ENCODE assay signal across 1 cellular context in genomic region chr11:118435893-118436624, GRCh38.
TF ChIP-seq lines count a peak whose summit lies in the region.

TSS of gene KMT2A (plus strand) at chr11:118436492. CDS start at chr11:118436513, 21 bp downstream.

TF ChIP-seq in HepG2, 621 proteins besides CTCF, POLR2A, EP300 and RAD21 (continued from another document and continues in another):
- TF ChIP-seq, protein P1, sequence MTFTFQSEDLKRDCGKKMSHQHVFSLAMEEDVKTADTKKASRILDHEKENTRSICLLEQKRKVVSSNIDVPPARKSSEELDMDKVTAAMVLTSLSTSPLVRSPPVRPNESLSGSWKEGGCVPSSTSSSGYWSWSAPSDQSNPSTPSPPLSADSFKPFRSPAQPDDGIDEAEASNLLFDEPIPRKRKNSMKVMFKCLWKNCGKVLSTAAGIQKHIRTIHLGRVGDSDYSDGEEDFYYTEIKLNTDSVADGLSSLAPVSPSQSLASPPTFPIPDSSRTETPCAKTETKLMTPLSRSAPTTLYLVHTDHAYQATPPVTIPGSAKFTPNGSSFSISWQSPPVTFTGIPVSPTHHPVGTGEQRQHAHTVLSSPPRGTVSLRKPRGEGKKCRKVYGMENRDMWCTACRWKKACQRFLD (CRISPR knock-in tag; IDR thresholded peaks at IDR 0.05; ENCODE audit: borderline replicate concordance) = no peak
- TF ChIP-seq CCAR2 (optimal IDR thresholded peaks at IDR 0.05; ENCODE audit: low read depth, low read length) (peak; percentile 92), YEATS4 (CRISPR knock-in tag; IDR thresholded peaks at IDR 0.05; ENCODE audit: borderline replicate concordance) (peak; percentile 75), ELF1 (CRISPR knock-in tag; IDR thresholded peaks at IDR 0.05) (peak; percentile 62), PRMT3 (CRISPR knock-in tag; IDR thresholded peaks at IDR 0.05; ENCODE audit: borderline replicate concordance, low read depth) (no peak), CREM (IDR thresholded peaks at IDR 0.05) (peak; percentile 30; the same call in 1 of the 2 replicates), CREM (CRISPR knock-in tag; IDR thresholded peaks at IDR 0.05) (no peak), MTF2 (CRISPR knock-in tag; IDR thresholded peaks at IDR 0.05; ENCODE audit: borderline replicate concordance) (no peak), SNRNP70 (IDR thresholded peaks at IDR 0.05; ENCODE audit: low read depth, low read length) (no peak), PHF21A (CRISPR knock-in tag; IDR thresholded peaks at IDR 0.05) (peak; percentile 87), ZNF552 (CRISPR knock-in tag; IDR thresholded peaks at IDR 0.05; ENCODE audit: borderline replicate concordance) (no peak), PAF1 (CRISPR knock-in tag; IDR thresholded peaks at IDR 0.05) (no peak), RBFOX2 (IDR thresholded peaks at IDR 0.05; ENCODE audit: low read depth, low read length) (peak; percentile 61), MTA1 (CRISPR knock-in tag; IDR thresholded peaks at IDR 0.05; ENCODE audit: borderline replicate concordance) (no peak), ZNF766 (CRISPR knock-in tag; IDR thresholded peaks at IDR 0.05; ENCODE audit: borderline replicate concordance) (no peak), LRRFIP1 (CRISPR knock-in tag; conservative IDR thresholded peaks at IDR 0.05) (no peak), MEF2D (CRISPR knock-in tag; IDR thresholded peaks at IDR 0.05) (no peak), ZNF782 (CRISPR knock-in tag; IDR thresholded peaks at IDR 0.05; ENCODE audit: borderline replicate concordance) (no peak), TEAD3 (CRISPR knock-in tag; optimal IDR thresholded peaks at IDR 0.05; ENCODE audit: borderline replicate concordance) (peak; percentile 58), ZNF513 (CRISPR knock-in tag; conservative IDR thresholded peaks at IDR 0.05) (no peak), ZNF468 (CRISPR knock-in tag; IDR thresholded peaks at IDR 0.05) (no peak), ISX (CRISPR knock-in tag; conservative IDR thresholded peaks at IDR 0.05) (no peak), ZNF615 (CRISPR knock-in tag; IDR thresholded peaks at IDR 0.05; ENCODE audit: borderline replicate concordance) (no peak), ZNF768 (CRISPR knock-in tag; IDR thresholded peaks at IDR 0.05) (peak; percentile 60; the same call in 1 of the 2 replicates), ESRRA (CRISPR knock-in tag; IDR thresholded peaks at IDR 0.05; ENCODE audit: low read depth) (peak; percentile 26), ZNF605 (CRISPR knock-in tag; IDR thresholded peaks at IDR 0.05) (no peak; the same call in 1 of the 2 replicates), TRIM22 (IDR thresholded peaks at IDR 0.05) (no peak), ZNF580 (CRISPR knock-in tag; IDR thresholded peaks at IDR 0.05; ENCODE audit: borderline replicate concordance, low read depth) (peak; percentile 66; the same call in 1 of the 2 replicates), HIC2 (CRISPR knock-in tag; IDR thresholded peaks at IDR 0.05; ENCODE audit: low read depth) (no peak), NR2F2 (IDR thresholded peaks at IDR 0.05; ENCODE audit: borderline replicate concordance, low read depth) (no peak; the same call in 1 of the 2 replicates), HOXD1 (CRISPR knock-in tag; IDR thresholded peaks at IDR 0.05) (peak; percentile 49; the same call in 1 of the 2 replicates), CEBPG (CRISPR knock-in tag; IDR thresholded peaks at IDR 0.05) (no peak), XBP1 (CRISPR knock-in tag; IDR thresholded peaks at IDR 0.05) (no peak; the same call in 1 of the 2 replicates), ZFYVE20 (CRISPR knock-in tag; IDR thresholded peaks at IDR 0.05; ENCODE audit: borderline replicate concordance, low read depth) (0 out of 2 replicates have a peak, but pooled peaks have one; percentile 37), MIER3 (CRISPR knock-in tag; IDR thresholded peaks at IDR 0.05; ENCODE audit: borderline replicate concordance) (peak; percentile 24; the same call in 1 of the 2 replicates), RCOR2 (CRISPR knock-in tag; IDR thresholded peaks at IDR 0.05) (no peak), DR1 (CRISPR knock-in tag; IDR thresholded peaks at IDR 0.05) (peak; percentile 29; the same call in 1 of the 2 replicates), ZBTB10 (CRISPR knock-in tag; IDR thresholded peaks at IDR 0.05; ENCODE audit: borderline replicate concordance) (no peak), CENPT (CRISPR knock-in tag; IDR thresholded peaks at IDR 0.05; ENCODE audit: low read depth) (no peak)
- TF ChIP-seq, protein P2, sequence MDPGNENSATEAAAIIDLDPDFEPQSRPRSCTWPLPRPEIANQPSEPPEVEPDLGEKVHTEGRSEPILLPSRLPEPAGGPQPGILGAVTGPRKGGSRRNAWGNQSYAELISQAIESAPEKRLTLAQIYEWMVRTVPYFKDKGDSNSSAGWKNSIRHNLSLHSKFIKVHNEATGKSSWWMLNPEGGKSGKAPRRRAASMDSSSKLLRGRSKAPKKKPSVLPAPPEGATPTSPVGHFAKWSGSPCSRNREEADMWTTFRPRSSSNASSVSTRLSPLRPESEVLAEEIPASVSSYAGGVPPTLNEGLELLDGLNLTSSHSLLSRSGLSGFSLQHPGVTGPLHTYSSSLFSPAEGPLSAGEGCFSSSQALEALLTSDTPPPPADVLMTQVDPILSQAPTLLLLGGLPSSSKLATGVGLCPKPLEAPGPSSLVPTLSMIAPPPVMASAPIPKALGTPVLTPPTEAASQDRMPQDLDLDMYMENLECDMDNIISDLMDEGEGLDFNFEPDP (CRISPR knock-in tag; conservative IDR thresholded peaks at IDR 0.05) = no peak
- TF ChIP-seq, protein P3, sequence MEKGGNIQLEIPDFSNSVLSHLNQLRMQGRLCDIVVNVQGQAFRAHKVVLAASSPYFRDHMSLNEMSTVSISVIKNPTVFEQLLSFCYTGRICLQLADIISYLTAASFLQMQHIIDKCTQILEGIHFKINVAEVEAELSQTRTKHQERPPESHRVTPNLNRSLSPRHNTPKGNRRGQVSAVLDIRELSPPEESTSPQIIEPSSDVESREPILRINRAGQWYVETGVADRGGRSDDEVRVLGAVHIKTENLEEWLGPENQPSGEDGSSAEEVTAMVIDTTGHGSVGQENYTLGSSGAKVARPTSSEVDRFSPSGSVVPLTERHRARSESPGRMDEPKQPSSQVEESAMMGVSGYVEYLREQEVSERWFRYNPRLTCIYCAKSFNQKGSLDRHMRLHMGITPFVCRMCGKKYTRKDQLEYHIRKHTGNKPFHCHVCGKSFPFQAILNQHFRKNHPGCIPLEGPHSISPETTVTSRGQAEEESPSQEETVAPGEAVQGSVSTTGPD (CRISPR knock-in tag; IDR thresholded peaks at IDR 0.05) = no peak
- TF ChIP-seq, protein P4, sequence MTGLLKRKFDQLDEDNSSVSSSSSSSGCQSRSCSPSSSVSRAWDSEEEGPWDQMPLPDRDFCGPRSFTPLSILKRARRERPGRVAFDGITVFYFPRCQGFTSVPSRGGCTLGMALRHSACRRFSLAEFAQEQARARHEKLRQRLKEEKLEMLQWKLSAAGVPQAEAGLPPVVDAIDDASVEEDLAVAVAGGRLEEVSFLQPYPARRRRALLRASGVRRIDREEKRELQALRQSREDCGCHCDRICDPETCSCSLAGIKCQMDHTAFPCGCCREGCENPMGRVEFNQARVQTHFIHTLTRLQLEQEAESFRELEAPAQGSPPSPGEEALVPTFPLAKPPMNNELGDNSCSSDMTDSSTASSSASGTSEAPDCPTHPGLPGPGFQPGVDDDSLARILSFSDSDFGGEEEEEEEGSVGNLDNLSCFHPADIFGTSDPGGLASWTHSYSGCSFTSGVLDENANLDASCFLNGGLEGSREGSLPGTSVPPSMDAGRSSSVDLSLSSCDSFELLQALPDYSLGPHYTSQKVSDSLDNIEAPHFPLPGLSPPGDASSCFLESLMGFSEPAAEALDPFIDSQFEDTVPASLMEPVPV (CRISPR knock-in tag; IDR thresholded peaks at IDR 0.05) = no peak
- TF ChIP-seq, protein P5, sequence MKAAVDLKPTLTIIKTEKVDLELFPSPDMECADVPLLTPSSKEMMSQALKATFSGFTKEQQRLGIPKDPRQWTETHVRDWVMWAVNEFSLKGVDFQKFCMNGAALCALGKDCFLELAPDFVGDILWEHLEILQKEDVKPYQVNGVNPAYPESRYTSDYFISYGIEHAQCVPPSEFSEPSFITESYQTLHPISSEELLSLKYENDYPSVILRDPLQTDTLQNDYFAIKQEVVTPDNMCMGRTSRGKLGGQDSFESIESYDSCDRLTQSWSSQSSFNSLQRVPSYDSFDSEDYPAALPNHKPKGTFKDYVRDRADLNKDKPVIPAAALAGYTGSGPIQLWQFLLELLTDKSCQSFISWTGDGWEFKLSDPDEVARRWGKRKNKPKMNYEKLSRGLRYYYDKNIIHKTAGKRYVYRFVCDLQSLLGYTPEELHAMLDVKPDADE (CRISPR knock-in tag; IDR thresholded peaks at IDR 0.05) = no peak
- TF ChIP-seq, protein P6, sequence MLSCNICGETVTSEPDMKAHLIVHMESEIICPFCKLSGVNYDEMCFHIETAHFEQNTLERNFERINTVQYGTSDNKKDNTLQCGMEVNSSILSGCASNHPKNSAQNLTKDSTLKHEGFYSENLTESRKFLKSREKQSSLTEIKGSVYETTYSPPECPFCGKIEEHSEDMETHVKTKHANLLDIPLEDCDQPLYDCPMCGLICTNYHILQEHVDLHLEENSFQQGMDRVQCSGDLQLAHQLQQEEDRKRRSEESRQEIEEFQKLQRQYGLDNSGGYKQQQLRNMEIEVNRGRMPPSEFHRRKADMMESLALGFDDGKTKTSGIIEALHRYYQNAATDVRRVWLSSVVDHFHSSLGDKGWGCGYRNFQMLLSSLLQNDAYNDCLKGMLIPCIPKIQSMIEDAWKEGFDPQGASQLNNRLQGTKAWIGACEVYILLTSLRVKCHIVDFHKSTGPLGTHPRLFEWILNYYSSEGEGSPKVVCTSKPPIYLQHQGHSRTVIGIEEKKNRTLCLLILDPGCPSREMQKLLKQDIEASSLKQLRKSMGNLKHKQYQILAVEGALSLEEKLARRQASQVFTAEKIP (CRISPR knock-in tag; IDR thresholded peaks at IDR 0.05; ENCODE audit: borderline replicate concordance) = no peak
